ENCODE assay signal across 14 cellular contexts in genomic region chrX:69070949-69071650, GRCh38.
A peak's percentile ranks its signal among the peaks of the same experiment; 100 is the strongest.
DNase-seq lines count a peak whose midpoint lies in the region; TF ChIP-seq lines count a peak whose summit lies in the region.
"Had no signal": no experiment of that assay in that cellular context is flagged by ENCODE, and none has a peak within 500 bp of the region (broad histone marks: within the 10 kb centered on the region; RNA-seq: fewer than 3 reads in every experiment).

No MANE protein-coding gene starts in this region.

- H3K4me3 Mint-ChIP-seq in chondrocyte (ENCODE audit: unreplicated experiment) = no peak overlapping the region
- H3K4me3 Mint-ChIP-seq: activated CD4-positive, alpha-beta memory T cell treated with anti-CD3 and anti-CD28 coated beads for 36 hours; CD8-positive, alpha-beta T cell; HFFc6 had no signal

- TF ChIP-seq CTCF in BE2C (IDR thresholded peaks at IDR 0.05; ENCODE audit: low read depth, low read length) (no peak), chondrocyte (IDR thresholded peaks at IDR 0.05) (no peak)

- H3K4me1 Mint-ChIP-seq in chondrocyte (ENCODE audit: low read depth) = peaks cover 11% of the 10 kb centered on the region

- peaks cover 15% of the 10 kb centered on the region for H3K4me1 ChIP-seq in BE2C
- H3K4me1 ChIP-seq: SJSA1 had no signal

- H3K36me3 ChIP-seq in BE2C = no peaks in the 10 kb centered on the region
- H3K36me3 ChIP-seq: SJSA1 had no signal

- H3K27ac Mint-ChIP-seq in chondrocyte (ENCODE audit: unreplicated experiment) = no peak overlapping the region
- H3K27ac Mint-ChIP-seq: activated CD4-positive, alpha-beta memory T cell treated with anti-CD3 and anti-CD28 coated beads for 36 hours; CD8-positive, alpha-beta T cell; HFFc6 had no signal

- no peaks in the 10 kb centered on the region for H3K9me3 Mint-ChIP-seq in chondrocyte (ENCODE audit: low read depth)
- H3K9me3 Mint-ChIP-seq: activated CD4-positive, alpha-beta memory T cell treated with anti-CD3 and anti-CD28 coated beads for 36 hours; CD8-positive, alpha-beta T cell; HFFc6 had no signal

- DNase-seq in BE2C (peak; percentile 80), chondrocyte (ENCODE audit: low spot score) (peak; percentile 87), left kidney (ENCODE audit: low read depth, low spot score) (peak; percentile 26), retina (peak; percentile 32), NCI-H1105 treated with DMSO at 0.1 percent for 48 hours (lab: John Stamatoyannopoulos, UW) (no peak), NCI-H524 (lab: John Stamatoyannopoulos, UW) (no peak)
- DNase-seq in activated CD4-positive, alpha-beta T cell treated with anti-CD3 and anti-CD28 coated beads, Interleukin-2, amount 50 U/mL, for 1 hour = no peak
- DNase-seq in stimulated activated CD4-positive, alpha-beta T cell treated with anti-CD3 and anti-CD28 coated beads, Interleukin-2, amount 100 ng/mL, for 48 hours = no peak
- DNase-seq: activated CD4-positive, alpha-beta memory T cell treated with anti-CD3 and anti-CD28 coated beads for 36 hours; CD8-positive, alpha-beta T cell; HFFc6; islet precursor cell; stimulated activated naive CD8-positive, alpha-beta T cell treated with anti-CD3 and anti-CD28 coated beads, Interleukin-15, Interleukin-2, amounts not matched to agents 100 U/mL and 50 U/mL, for 24 hours had no signal

- H3K36me3 Mint-ChIP-seq in chondrocyte (ENCODE audit: low read depth) = no peaks in the 10 kb centered on the region
- H3K36me3 Mint-ChIP-seq: activated CD4-positive, alpha-beta memory T cell treated with anti-CD3 and anti-CD28 coated beads for 36 hours; CD8-positive, alpha-beta T cell had no signal

- no peak overlapping the region for H3K4me3 ChIP-seq in BE2C (ENCODE audit: low read depth, low read length)
- H3K4me3 ChIP-seq: SJSA1 had no signal

- H3K27me3 ChIP-seq in BE2C = no peaks in the 10 kb centered on the region
- H3K27me3 ChIP-seq: SJSA1 had no signal

- H3K9me3 ChIP-seq in BE2C = no peaks in the 10 kb centered on the region
- H3K9me3 ChIP-seq: SJSA1 had no signal

- H3K27me3 Mint-ChIP-seq in chondrocyte (ENCODE audit: low read depth) = peaks cover 2% of the 10 kb centered on the region
- H3K27me3 Mint-ChIP-seq: activated CD4-positive, alpha-beta memory T cell treated with anti-CD3 and anti-CD28 coated beads for 36 hours had no signal

Comparison
In these comparisons a context has a peak if more than half of its experiments do, and no peak if none do; other contexts are left out.
1. DNase-seq: peak in BE2C (single experiment), chondrocyte (single experiment), left kidney (single experiment) and retina (single experiment); none in activated CD4-positive, alpha-beta T cell treated with anti-CD3 and anti-CD28 coated beads, Interleukin-2, amount 50 U/mL, for 1 hour (single experiment), stimulated activated CD4-positive, alpha-beta T cell treated with anti-CD3 and anti-CD28 coated beads, Interleukin-2, amount 100 ng/mL, for 48 hours (0 of 2), NCI-H1105 treated with DMSO at 0.1 percent for 48 hours (single experiment) and NCI-H524 (0 of 2).